Comparison of ENCODE assay signal across 8 cellular contexts in genomic region chr17:67157732-67158639, GRCh38.
DNase-seq lines count a peak whose midpoint lies in the region; ATAC-seq and TF ChIP-seq lines count a peak whose summit lies in the region.

No MANE protein-coding gene starts in this region.

- DNase-seq in COLO829 (ENCODE audit: low spot score): peak; percentile 12
- DNase-seq in HFFc6: peak; percentile 27
- DNase-seq in SJCRH30: peak; percentile 24 to 65
- peak; percentile 22 to 55 for DNase-seq in fibroblast of lung (ENCODE audit: low read depth in 2 of 2)
- DNase-seq in skeletal muscle cell (ENCODE audit: low read depth): peak; percentile 32
- DNase-seq in activated CD4-positive, alpha-beta T cell treated with anti-CD3 and anti-CD28 coated beads, Interleukin-2, amount 50 U/mL, for 1 hour: no peak
- DNase-seq in MG63: no peak

- H3K4me1 Mint-ChIP-seq in HFFc6 (ENCODE audit: low read depth): peaks cover 19% of the 10 kb centered on the region

- H3K4me3 Mint-ChIP-seq in HFFc6: no peak overlapping the region

- H3K27ac Mint-ChIP-seq in HFFc6: peak overlapping the region; percentile 4; the same call in 1 of the 2 replicates

- H2AFZ ChIP-seq in fibroblast of lung (ENCODE audit: low read length): no peak overlapping the region

- no peaks in the 10 kb centered on the region for H3K79me2 ChIP-seq in fibroblast of lung (ENCODE audit: control insufficient read depth, insufficient read depth, low read length)

- no peak overlapping the region for H3K4me2 ChIP-seq in fibroblast of lung (ENCODE audit: extremely low read depth, insufficient read depth, low read length)

- H3K9ac ChIP-seq in fibroblast of lung (ENCODE audit: insufficient read depth, low read length): no peak overlapping the region

- peak; percentile 66 for TF ChIP-seq CTCF in HFFc6 (IDR thresholded peaks at IDR 0.05)
- TF ChIP-seq CTCF in fibroblast of lung (conservative IDR thresholded peaks at IDR 0.05 in 1 of 2, IDR thresholded peaks at IDR 0.05 in 1 of 2; ENCODE audit: low read depth in 1 of 2, low read length in 2 of 2): peak; percentile 19 to 32

- 0 out of 2 replicates have a peak, but pooled peaks cover 3% of the 10 kb centered on the region for H3K4me1 ChIP-seq in SJCRH30
- H3K4me1 ChIP-seq in fibroblast of lung (ENCODE audit: control insufficient read depth, extremely low read depth, insufficient read depth, low read length): no peaks in the 10 kb centered on the region

- H3K36me3 ChIP-seq in SJCRH30 (peaks cover 12% of the 10 kb centered on the region), fibroblast of lung (ENCODE audit: control insufficient read depth, insufficient read depth, low read length) (peaks cover 5% of the 10 kb centered on the region), MG63 (peaks cover 35% of the 10 kb centered on the region)

- H4K20me1 ChIP-seq in fibroblast of lung (ENCODE audit: control insufficient read depth, extremely low read depth, insufficient read depth, low read length): no peaks in the 10 kb centered on the region

- H3K27me3 Mint-ChIP-seq in HFFc6 (ENCODE audit: insufficient read depth): peaks cover 4% of the 10 kb centered on the region; the same call in 1 of the 2 replicates

- H3K27me3 ChIP-seq in SJCRH30 (no peaks in the 10 kb centered on the region), fibroblast of lung (ENCODE audit: control insufficient read depth, insufficient read depth, low read length) (no peaks in the 10 kb centered on the region), MG63 (no peaks in the 10 kb centered on the region)

- H3K27ac ChIP-seq in SJCRH30 (no peak overlapping the region), fibroblast of lung (ENCODE audit: insufficient read depth, low read length) (no peak overlapping the region)

- no peak for ATAC-seq in HG03280 (IDR thresholded peaks at IDR 0.05; ENCODE audit: unreplicated experiment)

- H3K9me3 ChIP-seq in SJCRH30 (replicated peaks) (no peaks in the 10 kb centered on the region), fibroblast of lung (ENCODE audit: control insufficient read depth, insufficient read depth, low read depth, low read length) (no peaks in the 10 kb centered on the region), MG63 (no peaks in the 10 kb centered on the region)

- no peak overlapping the region for H3K4me3 ChIP-seq in SJCRH30
- H3K4me3 ChIP-seq in fibroblast of lung (replicated peaks in 1 of 4; ENCODE audit: control extremely low read depth in 1 of 4, insufficient read depth in 1 of 4, low read depth in 3 of 4, low read length in 4 of 4): no peak overlapping the region
- no peak overlapping the region for H3K4me3 ChIP-seq in skeletal muscle cell (ENCODE audit: low read depth, low read length)
- H3K4me3 ChIP-seq in MG63: no peak overlapping the region

- H3K9me3 Mint-ChIP-seq in HFFc6: no peaks in the 10 kb centered on the region

- H3K36me3 Mint-ChIP-seq in HFFc6 (ENCODE audit: low read depth): peaks cover 18% of the 10 kb centered on the region

Comparison
In these comparisons a context has a peak if more than half of its experiments do, and no peak if none do; other contexts are left out.
1. DNase-seq: peak in COLO829 (single experiment), HFFc6 (single experiment), SJCRH30 (2 of 2), fibroblast of lung (2 of 2) and skeletal muscle cell (single experiment); none in activated CD4-positive, alpha-beta T cell treated with anti-CD3 and anti-CD28 coated beads, Interleukin-2, amount 50 U/mL, for 1 hour (single experiment) and MG63 (single experiment).